In genomic region chr7:13560441-13560840, GRCh38 we compare ENCODE assay signal across 24 cellular contexts.
DNase-seq lines count a peak whose midpoint lies in the region; ATAC-seq, FAIRE-seq and TF ChIP-seq lines count a peak whose summit lies in the region.
"Had no signal": no experiment of that assay in that cellular context is flagged by ENCODE, and none has a peak within 500 bp of the region (broad histone marks: within the 10 kb centered on the region; RNA-seq: fewer than 3 reads in every experiment).

No MANE protein-coding gene starts in this region.

- H3K9me2 ChIP-seq in Karpas-422 (replicated peaks; ENCODE audit: insufficient read depth, low read length) = no peaks in the 10 kb centered on the region

- FAIRE-seq in H54 (lab: Jason Lieb, UNC) = peak; percentile 94
- FAIRE-seq: G401.6, GM12878 had no signal

- H3K9me3 ChIP-seq in Karpas-422 (ENCODE audit: low read length) = no peaks in the 10 kb centered on the region
- H3K9me3 ChIP-seq: stomach had no signal

- no peak overlapping the region for H3K4me2 ChIP-seq in Karpas-422 (ENCODE audit: low read depth, low read length, poor library complexity, severe bottlenecking)

- no peaks in the 10 kb centered on the region for H4K20me1 ChIP-seq in Karpas-422 (ENCODE audit: insufficient read depth, low read depth, low read length)

- no peaks in the 10 kb centered on the region for H3K27me3 ChIP-seq in Karpas-422 (ENCODE audit: low read length)
- H3K27me3 ChIP-seq: stomach had no signal

- no peaks in the 10 kb centered on the region for H3K36me3 ChIP-seq in Karpas-422 (ENCODE audit: insufficient read depth, low read length)
- H3K36me3 ChIP-seq: stomach had no signal

- no peak overlapping the region for H3K27ac ChIP-seq in Karpas-422 (ENCODE audit: low read length)
- H3K27ac ChIP-seq: skin epidermis, stomach had no signal

- DNase-seq in H54 (ENCODE audit: insufficient read length, low spot score) = no peak
- peak; percentile 55 for DNase-seq in RPMI7951 (ENCODE audit: low read depth)
- peak; percentile 75 for DNase-seq in fibroblast of peridontal ligament (ENCODE audit: extremely low read depth)
- DNase-seq in T-helper 9 cell = no peak
- no peak for DNase-seq in DMS153 (lab: John Stamatoyannopoulos, UW)
- DNase-seq in Karpas-422 = no peak
- DNase-seq: activated CD4-positive, alpha-beta T cell treated with anti-CD3 and anti-CD28 coated beads, Interleukin-2, amount 50 U/mL, for 4 hours; activated naive CD4-positive, alpha-beta T cell; amygdala; C1 segment of cervical spinal cord; cerebellar nuclear complex; effector CD8-positive, alpha-beta T cell; foreskin melanocyte; left cardiac atrium; NCI-H187 treated with DMSO at 0.1 percent for 48 hours; NCI-H446; nephron progenitor cell; stimulated activated CD4-positive, alpha-beta T cell treated with anti-CD3 and anti-CD28 coated beads, Interleukin-2, amount 100 ng/mL, for 48 hours; stomach; trophoblast cell had no signal

- H3K4me1 ChIP-seq in Karpas-422 (ENCODE audit: low read length) = peaks cover 24% of the 10 kb centered on the region
- H3K4me1 ChIP-seq: stomach had no signal

- ATAC-seq in GM18520 (IDR thresholded peaks at IDR 0.05; ENCODE audit: unreplicated experiment) = no peak
- ATAC-seq: GM12878, left cardiac atrium had no signal

- H3K4me3 ChIP-seq in Karpas-422 (ENCODE audit: low read length) = no peak overlapping the region
- H3K4me3 ChIP-seq: GM12878, skin epidermis, stomach had no signal

- no peak overlapping the region for H3K9ac ChIP-seq in Karpas-422 (ENCODE audit: low read length)

- no peaks in the 10 kb centered on the region for H3K79me2 ChIP-seq in Karpas-422 (ENCODE audit: low read length)

- no peak overlapping the region for H2AFZ ChIP-seq in Karpas-422 (ENCODE audit: low read length)

- TF ChIP-seq POLR2A in H54 (IDR thresholded peaks at IDR 0.05; ENCODE audit: low read depth, low read length) = no peak

Comparison
In these comparisons a context has a peak if more than half of its experiments do, and no peak if none do; other contexts are left out.
1. DNase-seq: peak in RPMI7951 (single experiment) and fibroblast of peridontal ligament (single experiment); none in H54 (single experiment), T-helper 9 cell (single experiment), DMS153 (single experiment) and Karpas-422 (single experiment).